Comparison of ENCODE assay signal across 15 cellular contexts in the genomic region with DNA sequence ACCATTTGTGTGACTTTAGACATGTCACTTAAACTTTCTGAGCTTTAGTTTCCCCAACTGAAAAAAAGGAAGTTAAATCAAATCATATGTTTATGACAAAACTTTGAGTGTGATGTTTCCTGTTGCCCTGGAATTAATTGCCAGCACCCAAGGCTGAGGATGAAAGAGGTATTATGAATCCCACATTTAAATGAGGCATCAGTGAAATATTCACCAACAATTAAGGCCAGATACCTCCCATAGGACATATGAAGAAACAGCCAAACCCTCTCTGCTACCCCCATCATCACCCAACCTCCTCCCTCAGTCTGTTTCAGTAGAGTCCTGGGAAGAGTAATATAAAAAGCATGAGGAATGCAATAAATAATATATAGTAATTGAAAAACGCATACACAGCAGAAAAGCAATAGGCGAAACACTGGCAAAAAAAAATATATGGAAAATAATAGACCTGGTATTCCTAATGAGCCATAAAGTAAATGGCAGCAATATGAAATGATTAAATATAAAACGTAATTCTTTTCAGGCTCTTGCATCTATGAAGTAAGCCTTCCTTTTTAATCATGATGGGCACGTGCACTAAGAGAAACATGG.
DNase-seq lines count a peak whose midpoint lies in the region; FAIRE-seq and TF ChIP-seq lines count a peak whose summit lies in the region.
"Had no signal": no experiment of that assay in that cellular context is flagged by ENCODE, and none has a peak within 500 bp of the region (broad histone marks: within the 10 kb centered on the region; RNA-seq: fewer than 3 reads in every experiment).

No MANE protein-coding gene starts in this region.

- H3K27ac ChIP-seq in BLaER1 treated with 17β-estradiol and CSF1 and Interleukin-3, amounts not matched to agents 10 nM and 100 nM = peak overlapping the region in 1 of 11 experiments; percentile 32; a peak in 1 of 22 replicates
- H3K27ac ChIP-seq: A549, C4-2B had no signal

- H4K20me1 ChIP-seq in BLaER1 treated with 17β-estradiol and CSF1 and Interleukin-3, amounts not matched to agents 10 nM and 100 nM = no peaks in the 10 kb centered on the region

- no peak for TF ChIP-seq CTCF in bronchial epithelial cell (IDR thresholded peaks at IDR 0.05; ENCODE audit: insufficient read depth, low read length, severe bottlenecking)

- H3K4me2 ChIP-seq in BLaER1 treated with 17β-estradiol and CSF1 and Interleukin-3, amounts not matched to agents 10 nM and 100 nM = peak overlapping the region; percentile 2 to 54 (median 36); a peak in 17 of 22 replicates
- H3K4me2 ChIP-seq: A549, GM23338 had no signal

- no peaks in the 10 kb centered on the region for H3K27me3 ChIP-seq in BLaER1 treated with 17β-estradiol and CSF1 and Interleukin-3, amounts not matched to agents 10 nM and 100 nM
- peaks cover 2% of the 10 kb centered on the region for H3K27me3 ChIP-seq in bronchial epithelial cell (ENCODE audit: control insufficient read depth, insufficient read depth, low read length)

- H3K36me3 ChIP-seq in BLaER1 treated with 17β-estradiol and CSF1 and Interleukin-3, amounts not matched to agents 10 nM and 100 nM = no peaks in the 10 kb centered on the region
- H3K36me3 ChIP-seq in bronchial epithelial cell (ENCODE audit: control insufficient read depth, insufficient read depth, low read length) = no peaks in the 10 kb centered on the region

- peak; percentile 24 for DNase-seq in HS-5 (ENCODE audit: low read depth)
- no peak for DNase-seq in bronchial epithelial cell (ENCODE audit: low read depth)
- DNase-seq in GM19238 (ENCODE audit: insufficient read length, low spot score) = no peak
- no peak for DNase-seq in stimulated activated CD4-positive, alpha-beta T cell treated with anti-CD3 and anti-CD28 coated beads, Interleukin-4, amount 100 ng/mL, for 24 hours
- no peak for DNase-seq in cerebellar nuclear complex (lab: John Stamatoyannopoulos, UW)
- DNase-seq: CD4-positive, alpha-beta memory T cell; DMS153; DND-41; GF-D8; H7 had no signal

- peaks cover 14 to 21% (median 18%) of the 10 kb centered on the region in 10 experiments for H3K4me1 ChIP-seq in BLaER1 treated with 17β-estradiol and CSF1 and Interleukin-3, amounts not matched to agents 10 nM and 100 nM
- H3K4me1 ChIP-seq: A549 had no signal

- peak; percentile 43 for FAIRE-seq in bronchial epithelial cell (lab: Jason Lieb, UNC)
- FAIRE-seq: A549, GM18507 had no signal

- no peak overlapping the region for H3K9ac ChIP-seq in BLaER1 treated with 17β-estradiol and CSF1 and Interleukin-3, amounts not matched to agents 10 nM and 100 nM

- no peaks in the 10 kb centered on the region for H3K9me3 ChIP-seq in BLaER1 treated with 17β-estradiol and CSF1 and Interleukin-3, amounts not matched to agents 10 nM and 100 nM (replicated peaks in 1 of 11)
- H3K9me3 ChIP-seq: A549 had no signal

- no peak overlapping the region for H3K4me3 ChIP-seq in BLaER1 treated with 17β-estradiol and CSF1 and Interleukin-3, amounts not matched to agents 10 nM and 100 nM
- no peak overlapping the region for H3K4me3 ChIP-seq in bronchial epithelial cell (ENCODE audit: low read depth, low read length)
- H3K4me3 ChIP-seq: A549, GM23338 had no signal
